In the genomic region with DNA sequence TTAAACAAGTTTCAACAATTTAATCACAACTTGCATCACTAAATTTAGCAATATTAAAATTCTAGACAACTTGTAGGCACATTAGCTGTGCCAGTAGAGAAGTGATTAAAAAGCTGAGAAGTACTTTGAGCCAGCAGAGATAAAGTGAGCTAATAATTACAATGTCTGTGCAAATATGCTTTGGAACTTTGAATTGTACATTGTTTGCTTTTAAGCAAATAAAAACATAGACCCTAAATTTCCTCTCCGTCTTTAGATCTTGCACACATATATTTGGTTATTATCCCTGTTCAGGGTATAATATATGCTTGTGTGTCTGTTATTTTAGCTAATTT, we compare ENCODE assay signal across 36 cellular contexts. TPM values are rescaled to one million over a fixed set of nuclear protein-coding genes. Genes with fewer than 3 reads are reported as not detected.
"Had no signal": no experiment of that assay in that cellular context is flagged by ENCODE, and none has a peak within 500 bp of the region (broad histone marks: within the 10 kb centered on the region; RNA-seq: fewer than 3 reads in every experiment).

No MANE protein-coding gene starts in this region.

- H3K27me3 ChIP-seq: brain microvascular endothelial cell, Peyer's patch had no signal

- H3K36me3 ChIP-seq: brain microvascular endothelial cell, Peyer's patch, SJSA1, WERI-Rb-1 had no signal

- DNase-seq: activated CD4-positive, alpha-beta T cell treated with anti-CD3 and anti-CD28 coated beads, Interleukin-2, amount 10 ng/mL, durations not matched to agents 24 days and 14 days; activated CD4-positive, alpha-beta T cell treated with anti-CD3 and anti-CD28 coated beads, Interleukin-2, amount 50 U/mL, for 4 hours; activated CD8-positive, alpha-beta T cell treated with anti-CD3 and anti-CD28 coated beads for 36 hours; activated effector memory CD4-positive, alpha-beta T cell treated with anti-CD3 and anti-CD28 coated beads, Interleukin-2, amount 50 U/mL, for 16 hours; activated naive CD4-positive, alpha-beta T cell; activated naive CD4-positive, alpha-beta T cell treated with anti-CD3 and anti-CD28 coated beads, Interleukin-2, amount 50 U/mL, for 16 hours; activated naive CD8-positive, alpha-beta T cell treated with anti-CD3 and anti-CD28 coated beads for 36 hours; activated T-cell treated with anti-CD3 and anti-CD28 coated beads, Interleukin-2, amount 50 U/mL, for 1 hour; activated T-cell treated with anti-CD3 and anti-CD28 coated beads, Interleukin-2, amount 50 U/mL, for 72 hours; amniotic stem cell; aorta; brain microvascular endothelial cell; central memory CD4-positive, alpha-beta T cell; NCI-H1105; NCI-H1417 treated with DMSO at 0.1 percent for 48 hours; NCI-H187 treated with DMSO at 0.1 percent for 48 hours; NCI-H2081; NCI-H2171 treated with DMSO at 0.1 percent for 48 hours; NCI-H2227 treated with DMSO at 0.1 percent for 48 hours; NCI-H446; NCI-H510A treated with DMSO at 0.1 percent for 48 hours; NCI-H526 treated with DMSO at 0.1 percent for 48 hours; PC-3; Peyer's patch; RPMI8226; SHP77 treated with DMSO at 0.1 percent for 48 hours; T-cell; T-helper 17 cell; WERI-Rb-1 had no signal

- H3K27ac ChIP-seq: brain microvascular endothelial cell, KMS-11, Peyer's patch, SJSA1, WERI-Rb-1 had no signal

- H3K4me2 ChIP-seq: KMS-11 had no signal

- ATAC-seq: activated CD8-positive, alpha-beta T cell treated with anti-CD3 and anti-CD28 coated beads for 36 hours; activated T-cell treated with anti-CD3 and anti-CD28 coated beads, Interleukin-2, amount 50 U/mL, for 72 hours; activated T-helper 17 cell treated with anti-CD3 and anti-CD28 coated beads, Interleukin-2, amount 50 U/mL, for 72 hours; PC-3; SK-N-SH treated with all-trans-retinoic acid at 6 μM for 48 hours; T-cell; T-helper 17 cell had no signal

- H3K9ac ChIP-seq: KMS-11 had no signal

- H3K4me3 ChIP-seq: Peyer's patch, SJSA1 had no signal

- H3K9me3 ChIP-seq: Peyer's patch, SJSA1 had no signal

- H3K4me1 ChIP-seq: Peyer's patch, SJSA1 had no signal

RNA-seq across cellular contexts. Expression of gene DEFB112, which starts 44.2 kb away (rescaled TPM):
- total RNA-seq: activated CD4-positive, alpha-beta T cell treated with anti-CD3 and anti-CD28 coated beads, Interleukin-2, amount 10 ng/mL, durations not matched to agents 24 days and 14 days; activated CD8-positive, alpha-beta memory T cell treated with anti-CD3 and anti-CD28 coated beads for 36 hours; activated CD8-positive, alpha-beta T cell treated with anti-CD3 and anti-CD28 coated beads for 36 hours; activated naive CD8-positive, alpha-beta T cell treated with anti-CD3 and anti-CD28 coated beads for 36 hours; activated T-cell treated with anti-CD3 and anti-CD28 coated beads, Interleukin-2, amount 50 U/mL, for 72 hours; activated T-helper 17 cell treated with anti-CD3 and anti-CD28 coated beads, Interleukin-2, amount 50 U/mL, for 72 hours; aorta; LHCN-M2; M059J; PC-3; Peyer's patch; SJSA1; T-cell; T-helper 17 cell had no signal
- polyA plus RNA-seq: aorta had no signal
